Comparison of ENCODE assay signal across 1 cellular context in the genomic region with DNA sequence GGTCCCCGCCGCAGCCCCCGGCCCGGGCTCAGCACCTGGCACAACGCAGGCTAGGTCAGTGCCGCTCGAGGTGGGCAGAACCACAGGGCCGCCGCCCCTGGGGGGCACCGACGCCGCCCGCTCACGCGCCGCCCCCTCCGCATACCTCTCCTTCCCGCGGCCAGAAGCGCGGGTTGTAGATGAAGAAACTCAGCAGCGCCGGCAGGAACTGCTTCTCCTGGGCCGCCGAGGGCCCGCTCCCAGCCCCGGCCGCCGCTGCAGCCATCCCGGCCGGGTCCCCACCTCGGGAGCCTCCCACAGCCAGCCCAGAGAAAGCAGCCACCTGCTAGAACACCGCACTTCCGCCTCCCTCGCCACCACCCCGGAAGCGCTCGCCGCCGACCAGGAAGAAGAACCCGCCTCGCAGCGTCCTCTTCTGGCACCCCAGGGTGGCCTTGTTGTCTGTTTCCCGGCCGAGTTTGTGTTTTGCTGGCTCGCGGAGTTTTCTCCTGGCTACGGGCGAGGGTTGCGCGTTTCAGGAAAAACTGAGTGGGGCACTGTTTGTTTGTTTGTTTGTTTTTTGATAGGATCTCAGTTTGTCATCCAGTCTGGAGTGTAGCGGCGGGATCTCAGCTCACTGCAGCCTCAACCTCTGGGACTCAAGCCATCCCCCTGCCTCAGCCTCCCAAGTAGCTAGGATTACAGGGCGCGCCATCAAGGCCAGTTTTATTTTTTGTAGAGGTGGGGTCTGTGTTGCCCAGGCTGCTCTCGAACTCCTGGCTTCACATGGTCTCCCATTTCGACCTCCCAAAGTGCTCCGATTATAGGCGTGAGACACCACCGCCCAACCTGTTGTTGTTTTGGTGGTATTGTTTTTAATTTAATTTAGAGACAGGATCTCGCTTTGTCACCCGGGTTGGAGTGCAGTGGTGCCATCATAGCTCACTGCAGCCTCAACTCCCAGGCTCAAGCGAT.
A peak's percentile ranks its signal among the peaks of the same experiment; 100 is the strongest.
TF ChIP-seq lines count a peak whose summit lies in the region.

No MANE protein-coding gene starts in this region.

TF ChIP-seq in HepG2, 621 proteins besides CTCF, POLR2A, EP300 and RAD21 (continued from another document and continues in another):
- TF ChIP-seq, protein P1, sequence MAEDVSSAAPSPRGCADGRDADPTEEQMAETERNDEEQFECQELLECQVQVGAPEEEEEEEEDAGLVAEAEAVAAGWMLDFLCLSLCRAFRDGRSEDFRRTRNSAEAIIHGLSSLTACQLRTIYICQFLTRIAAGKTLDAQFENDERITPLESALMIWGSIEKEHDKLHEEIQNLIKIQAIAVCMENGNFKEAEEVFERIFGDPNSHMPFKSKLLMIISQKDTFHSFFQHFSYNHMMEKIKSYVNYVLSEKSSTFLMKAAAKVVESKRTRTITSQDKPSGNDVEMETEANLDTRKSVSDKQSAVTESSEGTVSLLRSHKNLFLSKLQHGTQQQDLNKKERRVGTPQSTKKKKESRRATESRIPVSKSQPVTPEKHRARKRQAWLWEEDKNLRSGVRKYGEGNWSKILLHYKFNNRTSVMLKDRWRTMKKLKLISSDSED (CRISPR knock-in tag; IDR thresholded peaks at IDR 0.05), result no peak
- no peak for TF ChIP-seq BRD4 (CRISPR knock-in tag; IDR thresholded peaks at IDR 0.05)
- no peak for TF ChIP-seq SMC3 (IDR thresholded peaks at IDR 0.05; ENCODE audit: low read length)
- TF ChIP-seq, protein P2, sequence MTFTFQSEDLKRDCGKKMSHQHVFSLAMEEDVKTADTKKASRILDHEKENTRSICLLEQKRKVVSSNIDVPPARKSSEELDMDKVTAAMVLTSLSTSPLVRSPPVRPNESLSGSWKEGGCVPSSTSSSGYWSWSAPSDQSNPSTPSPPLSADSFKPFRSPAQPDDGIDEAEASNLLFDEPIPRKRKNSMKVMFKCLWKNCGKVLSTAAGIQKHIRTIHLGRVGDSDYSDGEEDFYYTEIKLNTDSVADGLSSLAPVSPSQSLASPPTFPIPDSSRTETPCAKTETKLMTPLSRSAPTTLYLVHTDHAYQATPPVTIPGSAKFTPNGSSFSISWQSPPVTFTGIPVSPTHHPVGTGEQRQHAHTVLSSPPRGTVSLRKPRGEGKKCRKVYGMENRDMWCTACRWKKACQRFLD (CRISPR knock-in tag; IDR thresholded peaks at IDR 0.05; ENCODE audit: borderline replicate concordance), result no peak
- TF ChIP-seq TBL1XR1 (IDR thresholded peaks at IDR 0.05; ENCODE audit: borderline replicate concordance, low read length, partially characterized antibody), result peak; percentile 26
- TF ChIP-seq KMT2A (CRISPR knock-in tag; IDR thresholded peaks at IDR 0.05), result peak; percentile 82
- peak; percentile 37 for TF ChIP-seq NAIF1 (CRISPR knock-in tag; IDR thresholded peaks at IDR 0.05; ENCODE audit: borderline replicate concordance)
- TF ChIP-seq SP5 (CRISPR knock-in tag; IDR thresholded peaks at IDR 0.05; ENCODE audit: borderline replicate concordance, low read depth), result no peak
- TF ChIP-seq, protein P3, sequence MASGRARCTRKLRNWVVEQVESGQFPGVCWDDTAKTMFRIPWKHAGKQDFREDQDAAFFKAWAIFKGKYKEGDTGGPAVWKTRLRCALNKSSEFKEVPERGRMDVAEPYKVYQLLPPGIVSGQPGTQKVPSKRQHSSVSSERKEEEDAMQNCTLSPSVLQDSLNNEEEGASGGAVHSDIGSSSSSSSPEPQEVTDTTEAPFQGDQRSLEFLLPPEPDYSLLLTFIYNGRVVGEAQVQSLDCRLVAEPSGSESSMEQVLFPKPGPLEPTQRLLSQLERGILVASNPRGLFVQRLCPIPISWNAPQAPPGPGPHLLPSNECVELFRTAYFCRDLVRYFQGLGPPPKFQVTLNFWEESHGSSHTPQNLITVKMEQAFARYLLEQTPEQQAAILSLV (CRISPR knock-in tag; IDR thresholded peaks at IDR 0.05; ENCODE audit: borderline replicate concordance), result peak; percentile 78; the same call in 1 of the 2 replicates
- peak; percentile 18 for TF ChIP-seq HNRNPK (IDR thresholded peaks at IDR 0.05; ENCODE audit: low read depth, low read length, poor library complexity, severe bottlenecking)
- TF ChIP-seq ZNF337 (CRISPR knock-in tag; IDR thresholded peaks at IDR 0.05; ENCODE audit: borderline replicate concordance, low read depth), result no peak
- peak; percentile 100 for TF ChIP-seq NR2C2 (CRISPR knock-in tag; IDR thresholded peaks at IDR 0.05; ENCODE audit: borderline replicate concordance)
- TF ChIP-seq SPEN (CRISPR knock-in tag; IDR thresholded peaks at IDR 0.05; ENCODE audit: low read depth), result peak; percentile 69; the same call in 1 of the 2 replicates
- peak in 1 of 2 experiments; percentile 66; a peak in 2 of 4 replicates for TF ChIP-seq KLF16 (CRISPR knock-in tag; IDR thresholded peaks at IDR 0.05)
- no peak for TF ChIP-seq HES4 (CRISPR knock-in tag; IDR thresholded peaks at IDR 0.05; ENCODE audit: borderline replicate concordance)
- TF ChIP-seq ATM (IDR thresholded peaks at IDR 0.05; ENCODE audit: borderline replicate concordance), result no peak
- TF ChIP-seq, protein P4, sequence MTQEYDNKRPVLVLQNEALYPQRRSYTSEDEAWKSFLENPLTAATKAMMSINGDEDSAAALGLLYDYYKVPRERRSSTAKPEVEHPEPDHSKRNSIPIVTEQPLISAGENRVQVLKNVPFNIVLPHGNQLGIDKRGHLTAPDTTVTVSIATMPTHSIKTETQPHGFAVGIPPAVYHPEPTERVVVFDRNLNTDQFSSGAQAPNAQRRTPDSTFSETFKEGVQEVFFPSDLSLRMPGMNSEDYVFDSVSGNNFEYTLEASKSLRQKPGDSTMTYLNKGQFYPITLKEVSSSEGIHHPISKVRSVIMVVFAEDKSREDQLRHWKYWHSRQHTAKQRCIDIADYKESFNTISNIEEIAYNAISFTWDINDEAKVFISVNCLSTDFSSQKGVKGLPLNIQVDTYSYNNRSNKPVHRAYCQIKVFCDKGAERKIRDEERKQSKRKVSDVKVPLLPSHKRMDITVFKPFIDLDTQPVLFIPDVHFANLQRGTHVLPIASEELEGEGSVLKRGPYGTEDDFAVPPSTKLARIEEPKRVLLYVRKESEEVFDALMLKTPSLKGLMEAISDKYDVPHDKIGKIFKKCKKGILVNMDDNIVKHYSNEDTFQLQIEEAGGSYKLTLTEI (CRISPR knock-in tag; conservative IDR thresholded peaks at IDR 0.05), result no peak
- TF ChIP-seq, protein P5, sequence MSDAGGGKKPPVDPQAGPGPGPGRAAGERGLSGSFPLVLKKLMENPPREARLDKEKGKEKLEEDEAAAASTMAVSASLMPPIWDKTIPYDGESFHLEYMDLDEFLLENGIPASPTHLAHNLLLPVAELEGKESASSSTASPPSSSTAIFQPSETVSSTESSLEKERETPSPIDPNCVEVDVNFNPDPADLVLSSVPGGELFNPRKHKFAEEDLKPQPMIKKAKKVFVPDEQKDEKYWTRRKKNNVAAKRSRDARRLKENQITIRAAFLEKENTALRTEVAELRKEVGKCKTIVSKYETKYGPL (CRISPR knock-in tag; IDR thresholded peaks at IDR 0.05), result 0 out of 2 replicates have a peak, but pooled peaks have one; percentile 36
- no peak for TF ChIP-seq LCORL (IDR thresholded peaks at IDR 0.05)
- peak; percentile 24; the same call in 1 of the 2 replicates for TF ChIP-seq LCORL (CRISPR knock-in tag; IDR thresholded peaks at IDR 0.05)
- no peak for TF ChIP-seq IKZF4 (CRISPR knock-in tag; IDR thresholded peaks at IDR 0.05; ENCODE audit: borderline replicate concordance, low read depth, not compliant biosample characterization)
- 0 out of 2 replicates have a peak, but pooled peaks have one; percentile 37 for TF ChIP-seq ZNF17 (CRISPR knock-in tag; IDR thresholded peaks at IDR 0.05)
- TF ChIP-seq NFE2L1 (CRISPR knock-in tag; IDR thresholded peaks at IDR 0.05; ENCODE audit: borderline replicate concordance), result no peak
- TF ChIP-seq, protein P6, sequence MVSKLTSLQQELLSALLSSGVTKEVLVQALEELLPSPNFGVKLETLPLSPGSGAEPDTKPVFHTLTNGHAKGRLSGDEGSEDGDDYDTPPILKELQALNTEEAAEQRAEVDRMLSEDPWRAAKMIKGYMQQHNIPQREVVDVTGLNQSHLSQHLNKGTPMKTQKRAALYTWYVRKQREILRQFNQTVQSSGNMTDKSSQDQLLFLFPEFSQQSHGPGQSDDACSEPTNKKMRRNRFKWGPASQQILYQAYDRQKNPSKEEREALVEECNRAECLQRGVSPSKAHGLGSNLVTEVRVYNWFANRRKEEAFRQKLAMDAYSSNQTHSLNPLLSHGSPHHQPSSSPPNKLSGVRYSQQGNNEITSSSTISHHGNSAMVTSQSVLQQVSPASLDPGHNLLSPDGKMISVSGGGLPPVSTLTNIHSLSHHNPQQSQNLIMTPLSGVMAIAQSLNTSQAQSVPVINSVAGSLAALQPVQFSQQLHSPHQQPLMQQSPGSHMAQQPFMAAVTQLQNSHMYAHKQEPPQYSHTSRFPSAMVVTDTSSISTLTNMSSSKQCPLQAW (CRISPR knock-in tag; IDR thresholded peaks at IDR 0.05), result peak; percentile 43; the same call in 1 of the 2 replicates
- peak; percentile 98 for TF ChIP-seq ELF1 (CRISPR knock-in tag; IDR thresholded peaks at IDR 0.05)
- peak; percentile 79; the same call in 1 of the 2 replicates for TF ChIP-seq ZNF33A (CRISPR knock-in tag; IDR thresholded peaks at IDR 0.05; ENCODE audit: borderline replicate concordance)
- 0 out of 2 replicates have a peak, but pooled peaks have one; percentile 30 for TF ChIP-seq PPARG (CRISPR knock-in tag; conservative IDR thresholded peaks at IDR 0.05)
- 0 out of 2 replicates have a peak, but pooled peaks have one; percentile 30 for TF ChIP-seq ZNF570 (CRISPR knock-in tag; IDR thresholded peaks at IDR 0.05; ENCODE audit: borderline replicate concordance)
- TF ChIP-seq RBFOX2 (IDR thresholded peaks at IDR 0.05; ENCODE audit: low read depth, low read length), result peak; percentile 95
- TF ChIP-seq ZBTB38 (CRISPR knock-in tag; IDR thresholded peaks at IDR 0.05), result no peak; the same call in none of the 2 replicates
- TF ChIP-seq SALL2 (CRISPR knock-in tag; IDR thresholded peaks at IDR 0.05), result peak; percentile 13; the same call in 1 of the 2 replicates
- TF ChIP-seq NFIC (IDR thresholded peaks at IDR 0.05; ENCODE audit: low read length), result no peak
- TF ChIP-seq, protein P7, sequence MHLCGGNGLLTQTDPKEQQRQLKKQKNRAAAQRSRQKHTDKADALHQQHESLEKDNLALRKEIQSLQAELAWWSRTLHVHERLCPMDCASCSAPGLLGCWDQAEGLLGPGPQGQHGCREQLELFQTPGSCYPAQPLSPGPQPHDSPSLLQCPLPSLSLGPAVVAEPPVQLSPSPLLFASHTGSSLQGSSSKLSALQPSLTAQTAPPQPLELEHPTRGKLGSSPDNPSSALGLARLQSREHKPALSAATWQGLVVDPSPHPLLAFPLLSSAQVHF (CRISPR knock-in tag; IDR thresholded peaks at IDR 0.05), result no peak
- peak; percentile 75 for TF ChIP-seq ZNF460 (CRISPR knock-in tag; IDR thresholded peaks at IDR 0.05; ENCODE audit: borderline replicate concordance)
- no peak for TF ChIP-seq FIP1L1 (IDR thresholded peaks at IDR 0.05; ENCODE audit: borderline replicate concordance, insufficient read depth, low read depth, low read length)
- TF ChIP-seq SNAI1 (CRISPR knock-in tag; IDR thresholded peaks at IDR 0.05; ENCODE audit: borderline replicate concordance), result no peak
- TF ChIP-seq HOXA9 (CRISPR knock-in tag; IDR thresholded peaks at IDR 0.05; ENCODE audit: borderline replicate concordance), result no peak
- TF ChIP-seq, protein P8, sequence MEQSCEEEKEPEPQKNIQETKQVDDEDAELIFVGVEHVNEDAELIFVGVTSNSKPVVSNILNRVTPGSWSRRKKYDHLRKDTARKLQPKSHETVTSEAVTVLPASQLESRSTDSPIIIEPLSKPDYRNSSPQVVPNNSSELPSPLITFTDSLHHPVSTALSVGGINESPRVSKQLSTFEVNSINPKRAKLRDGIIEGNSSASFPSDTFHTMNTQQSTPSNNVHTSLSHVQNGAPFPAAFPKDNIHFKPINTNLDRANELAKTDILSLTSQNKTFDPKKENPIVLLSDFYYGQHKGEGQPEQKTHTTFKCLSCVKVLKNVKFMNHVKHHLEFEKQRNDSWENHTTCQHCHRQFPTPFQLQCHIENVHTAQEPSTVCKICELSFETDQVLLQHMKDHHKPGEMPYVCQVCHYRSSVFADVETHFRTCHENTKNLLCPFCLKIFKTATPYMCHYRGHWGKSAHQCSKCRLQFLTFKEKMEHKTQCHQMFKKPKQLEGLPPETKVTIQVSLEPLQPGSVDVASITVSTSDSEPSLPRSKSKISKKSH (CRISPR knock-in tag; IDR thresholded peaks at IDR 0.05; ENCODE audit: borderline replicate concordance), result no peak; the same call in 1 of the 2 replicates
- peak; percentile 65 for TF ChIP-seq SP2 (CRISPR knock-in tag; IDR thresholded peaks at IDR 0.05)
- TF ChIP-seq ARNTL (CRISPR knock-in tag; IDR thresholded peaks at IDR 0.05), result peak; percentile 60; the same call in 1 of the 2 replicates
- TF ChIP-seq CREM (IDR thresholded peaks at IDR 0.05), result peak; percentile 42
- TF ChIP-seq CREM (CRISPR knock-in tag; IDR thresholded peaks at IDR 0.05), result no peak
- TF ChIP-seq ZNF775 (CRISPR knock-in tag; IDR thresholded peaks at IDR 0.05; ENCODE audit: borderline replicate concordance), result peak; percentile 72; the same call in 1 of the 2 replicates
- TF ChIP-seq GFI1 (CRISPR knock-in tag; IDR thresholded peaks at IDR 0.05; ENCODE audit: borderline replicate concordance), result peak; percentile 42; the same call in 1 of the 2 replicates
- no peak; the same call in 1 of the 2 replicates for TF ChIP-seq ZNF577 (CRISPR knock-in tag; IDR thresholded peaks at IDR 0.05; ENCODE audit: borderline replicate concordance, low read depth)
- TF ChIP-seq, protein P9, sequence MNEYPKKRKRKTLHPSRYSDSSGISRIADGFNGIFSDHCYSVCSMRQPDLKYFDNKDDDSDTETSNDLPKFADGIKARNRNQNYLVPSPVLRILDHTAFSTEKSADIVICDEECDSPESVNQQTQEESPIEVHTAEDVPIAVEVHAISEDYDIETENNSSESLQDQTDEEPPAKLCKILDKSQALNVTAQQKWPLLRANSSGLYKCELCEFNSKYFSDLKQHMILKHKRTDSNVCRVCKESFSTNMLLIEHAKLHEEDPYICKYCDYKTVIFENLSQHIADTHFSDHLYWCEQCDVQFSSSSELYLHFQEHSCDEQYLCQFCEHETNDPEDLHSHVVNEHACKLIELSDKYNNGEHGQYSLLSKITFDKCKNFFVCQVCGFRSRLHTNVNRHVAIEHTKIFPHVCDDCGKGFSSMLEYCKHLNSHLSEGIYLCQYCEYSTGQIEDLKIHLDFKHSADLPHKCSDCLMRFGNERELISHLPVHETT (CRISPR knock-in tag; conservative IDR thresholded peaks at IDR 0.05), result peak; percentile 40; the same call in 1 of the 2 replicates
- TF ChIP-seq PLRG1 (conservative IDR thresholded peaks at IDR 0.05), result no peak
- peak; percentile 90 for TF ChIP-seq ZNF501 (CRISPR knock-in tag; IDR thresholded peaks at IDR 0.05)
- no peak for TF ChIP-seq ZNF143 (CRISPR knock-in tag; IDR thresholded peaks at IDR 0.05)
- TF ChIP-seq TEAD3 (CRISPR knock-in tag; optimal IDR thresholded peaks at IDR 0.05; ENCODE audit: borderline replicate concordance), result peak; percentile 26
